Comparison of ENCODE assay signal across 17 cellular contexts in the genomic region with DNA sequence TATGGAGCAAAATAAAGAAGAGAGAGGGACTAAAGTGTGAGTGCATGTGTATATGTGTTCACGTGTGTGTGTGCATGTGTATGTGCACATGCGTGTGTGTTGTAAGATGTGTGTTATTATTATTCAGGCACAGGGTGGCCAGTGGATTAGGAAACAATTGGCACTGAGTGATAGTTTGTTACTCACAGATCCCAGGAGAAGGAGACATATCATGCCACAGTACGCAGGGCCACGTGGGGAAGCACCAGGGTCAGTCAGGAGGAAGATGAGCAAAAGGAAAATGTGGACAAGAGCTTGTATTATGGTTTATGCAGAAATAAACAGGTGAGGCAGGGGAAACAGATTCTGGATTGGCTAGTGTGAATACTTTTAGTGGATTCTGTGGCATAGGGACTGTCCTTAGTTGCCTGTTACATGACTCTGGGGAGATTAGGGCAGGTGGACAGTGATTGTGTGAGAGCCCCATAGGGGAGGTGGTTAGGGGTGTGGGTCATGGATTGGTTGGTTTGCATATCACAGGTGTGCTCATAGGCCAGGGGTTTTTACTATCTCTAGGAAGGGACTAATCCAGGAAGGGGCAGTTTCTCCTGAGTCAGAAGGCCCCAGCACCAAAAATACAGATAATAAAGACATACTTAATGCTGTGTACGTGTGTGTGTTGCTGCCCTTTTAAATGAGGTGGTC.
DNase-seq lines count a peak whose midpoint lies in the region; ATAC-seq, FAIRE-seq and TF ChIP-seq lines count a peak whose summit lies in the region.
"Had no signal": no experiment of that assay in that cellular context is flagged by ENCODE, and none has a peak within 500 bp of the region (broad histone marks: within the 10 kb centered on the region; RNA-seq: fewer than 3 reads in every experiment).

No MANE protein-coding gene starts in this region.

- H3K36me3 Mint-ChIP-seq in GM23338 (ENCODE audit: low read depth) (no peaks in the 10 kb centered on the region), astrocyte (ENCODE audit: low read depth, unreplicated experiment) (peaks cover 2% of the 10 kb centered on the region)
- H3K36me3 Mint-ChIP-seq in activated T-helper 1 cell treated with anti-CD3 and anti-CD28 coated beads, Interleukin-12 subunit alpha, Interleukin-12 subunit beta, Interleukin-2, Interleukin-4 antibody, amounts not matched to agents 30 ng/mL and 10 ng/mL and 1 ng/mL, durations not matched to agents 14 hours and 24 hours and 36 hours (ENCODE audit: low read depth) = no peaks in the 10 kb centered on the region
- H3K36me3 Mint-ChIP-seq: CD4-positive, alpha-beta memory T cell had no signal

- H3K4me3 Mint-ChIP-seq in GM23338 (no peak overlapping the region), astrocyte (ENCODE audit: unreplicated experiment) (no peak overlapping the region)
- H3K4me3 Mint-ChIP-seq in activated T-helper 1 cell treated with anti-CD3 and anti-CD28 coated beads, Interleukin-12 subunit alpha, Interleukin-12 subunit beta, Interleukin-2, Interleukin-4 antibody, amounts not matched to agents 30 ng/mL and 10 ng/mL and 1 ng/mL, durations not matched to agents 14 hours and 24 hours and 36 hours = no peak overlapping the region
- H3K4me3 Mint-ChIP-seq: B cell; CD4-positive, alpha-beta memory T cell had no signal

- H3F3A ChIP-seq in GM23338 (replicated peaks; ENCODE audit: low read depth) = no peaks in the 10 kb centered on the region

- 86 to 95% methylated on average over 4 to 5 of the region's 5 CpGs for WGBS in gastroesophageal sphincter (ENCODE audit: low coverage in 1 of 2), 2 donors
- 91 to 94% (median 91%) methylated on average over 5 of the region's 5 CpGs for WGBS in psoas muscle, 3 donors

- no peak overlapping the region for H3K9ac ChIP-seq in astrocyte (ENCODE audit: low read length)
- H3K9ac ChIP-seq: GM23248 had no signal

- ATAC-seq in GM23338 = peak; percentile 80
- ATAC-seq in gastroesophageal sphincter = peak; percentile 22
- peak in 3 of 4 donors; percentile 19 to 49 (median 48) for ATAC-seq in psoas muscle
- ATAC-seq: GM12878 had no signal

- no peak for TF ChIP-seq POLR2A in gastroesophageal sphincter (IDR thresholded peaks at IDR 0.05)

- H4K20me1 ChIP-seq in GM23338 (replicated peaks; ENCODE audit: insufficient read depth) (peaks cover 8% of the 10 kb centered on the region; the same call in 1 of the 2 replicates), astrocyte (ENCODE audit: insufficient read depth, low read length) (no peaks in the 10 kb centered on the region)

- H3K27ac ChIP-seq in GM23338 (ENCODE audit: low read depth) = no peak overlapping the region
- no peak overlapping the region for H3K27ac ChIP-seq in astrocyte (ENCODE audit: low read depth, low read length)
- H3K27ac ChIP-seq in gastroesophageal sphincter = no peak overlapping the region
- H3K27ac ChIP-seq in psoas muscle = no peak overlapping the region
- H3K27ac ChIP-seq: GM23248 had no signal

- no peak for FAIRE-seq in astrocyte (lab: Jason Lieb, UNC)
- FAIRE-seq: A204.1, GM12878, GM18507, HTR-8/SVneo had no signal

- no peaks in the 10 kb centered on the region for H3K9me2 ChIP-seq in GM23338 (ENCODE audit: insufficient read depth)

- H3K9me3 Mint-ChIP-seq in GM23338 (no peaks in the 10 kb centered on the region), astrocyte (ENCODE audit: unreplicated experiment) (no peaks in the 10 kb centered on the region)
- H3K9me3 Mint-ChIP-seq in activated T-helper 1 cell treated with anti-CD3 and anti-CD28 coated beads, Interleukin-12 subunit alpha, Interleukin-12 subunit beta, Interleukin-2, Interleukin-4 antibody, amounts not matched to agents 30 ng/mL and 10 ng/mL and 1 ng/mL, durations not matched to agents 14 hours and 24 hours and 36 hours = peaks cover 12% of the 10 kb centered on the region

- H2AFZ ChIP-seq in GM23338 (no peak overlapping the region), astrocyte (ENCODE audit: low read depth, low read length) (no peak overlapping the region)
- H2AFZ ChIP-seq: GM23248 had no signal

- intact Hi-C loops in psoas muscle (cut with DNase I) = no loop called here
- intact Hi-C loops in activated T-helper 1 cell treated with anti-CD3 and anti-CD28 coated beads, Interleukin-12 subunit alpha, Interleukin-12 subunit beta, Interleukin-2, Interleukin-4 antibody, amounts not matched to agents 30 ng/mL and 10 ng/mL and 1 ng/mL, durations not matched to agents 14 hours and 24 hours and 36 hours (cut with micrococcal nuclease) = no loop called here

- peaks cover 2% of the 10 kb centered on the region for H3K27me3 Mint-ChIP-seq in GM23338 (ENCODE audit: insufficient read depth, low read depth, poor library complexity)
- no peaks in the 10 kb centered on the region for H3K27me3 Mint-ChIP-seq in astrocyte (ENCODE audit: low read depth, unreplicated experiment)
- no peaks in the 10 kb centered on the region for H3K27me3 Mint-ChIP-seq in activated T-helper 1 cell treated with anti-CD3 and anti-CD28 coated beads, Interleukin-12 subunit alpha, Interleukin-12 subunit beta, Interleukin-2, Interleukin-4 antibody, amounts not matched to agents 30 ng/mL and 10 ng/mL and 1 ng/mL, durations not matched to agents 14 hours and 24 hours and 36 hours (ENCODE audit: insufficient read depth)
- H3K27me3 Mint-ChIP-seq: B cell; CD4-positive, alpha-beta memory T cell had no signal

- H3K4me3 ChIP-seq in GM23338 = no peak overlapping the region
- H3K4me3 ChIP-seq in astrocyte (ENCODE audit: insufficient read depth, low read depth, low read length) = no peak overlapping the region
- H3K4me3 ChIP-seq in gastroesophageal sphincter = no peak overlapping the region
- H3K4me3 ChIP-seq in psoas muscle = no peak overlapping the region
- H3K4me3 ChIP-seq: GM12878, GM23248 had no signal

- TF ChIP-seq EP300 in gastroesophageal sphincter (IDR thresholded peaks at IDR 0.05) = no peak

- no peaks in the 10 kb centered on the region for H3K36me3 ChIP-seq in GM23338 (ENCODE audit: insufficient read depth)
- no peaks in the 10 kb centered on the region for H3K36me3 ChIP-seq in astrocyte (ENCODE audit: insufficient read depth, low read length)
- H3K36me3 ChIP-seq in gastroesophageal sphincter = no peaks in the 10 kb centered on the region
- no peaks in the 10 kb centered on the region for H3K36me3 ChIP-seq in psoas muscle (ENCODE audit: insufficient read depth in 1 of 2, low read depth in 1 of 2)

- H3K9me3 ChIP-seq in astrocyte (ENCODE audit: insufficient read depth, low read depth, low read length) (no peaks in the 10 kb centered on the region), gastroesophageal sphincter (no peaks in the 10 kb centered on the region), psoas muscle (no peaks in the 10 kb centered on the region)

- H3K4me1 Mint-ChIP-seq in GM23338 = peaks cover 65% of the 10 kb centered on the region
- peaks cover 26% of the 10 kb centered on the region for H3K4me1 Mint-ChIP-seq in astrocyte (ENCODE audit: low read depth, unreplicated experiment)
- H3K4me1 Mint-ChIP-seq in activated T-helper 1 cell treated with anti-CD3 and anti-CD28 coated beads, Interleukin-12 subunit alpha, Interleukin-12 subunit beta, Interleukin-2, Interleukin-4 antibody, amounts not matched to agents 30 ng/mL and 10 ng/mL and 1 ng/mL, durations not matched to agents 14 hours and 24 hours and 36 hours (ENCODE audit: low read depth) = no peaks in the 10 kb centered on the region
- H3K4me1 Mint-ChIP-seq: B cell; CD4-positive, alpha-beta memory T cell had no signal

- DNase-seq in GM23338 (ENCODE audit: low spot score) (no peak), astrocyte (ENCODE audit: low read depth) (no peak), psoas muscle (peak; percentile 46 to 54), anterior cingulate cortex (lab: John Stamatoyannopoulos, UW) (no peak), NCI-H1105 (lab: John Stamatoyannopoulos, UW) (no peak)
- DNase-seq in activated T-helper 1 cell treated with anti-CD3 and anti-CD28 coated beads, Interleukin-12 subunit alpha, Interleukin-12 subunit beta, Interleukin-2, Interleukin-4 antibody, amounts not matched to agents 30 ng/mL and 10 ng/mL and 1 ng/mL, durations not matched to agents 14 hours and 24 hours and 36 hours (ENCODE audit: low spot score) = no peak
- DNase-seq: C1 segment of cervical spinal cord; CD4-positive, alpha-beta memory T cell; DMS79; GM23248; H7 had no signal

- H3K4me1 ChIP-seq in GM23338 (ENCODE audit: insufficient read depth) (peaks cover 23% of the 10 kb centered on the region), astrocyte (ENCODE audit: insufficient read depth, low read length) (peaks cover 14% of the 10 kb centered on the region), gastroesophageal sphincter (peaks cover 0 to 5% (median 3%) of the 10 kb centered on the region in 3 donors), psoas muscle (peaks cover 4% of the 10 kb centered on the region)

- H3K4me2 ChIP-seq in GM23338 (no peak overlapping the region), astrocyte (ENCODE audit: low read length) (no peak overlapping the region)

- H3K27me3 ChIP-seq in GM23338 (ENCODE audit: insufficient read depth) = no peaks in the 10 kb centered on the region
- H3K27me3 ChIP-seq in astrocyte (ENCODE audit: insufficient read depth, low read length) = no peaks in the 10 kb centered on the region
- no peaks in the 10 kb centered on the region for H3K27me3 ChIP-seq in gastroesophageal sphincter
- H3K27me3 ChIP-seq in psoas muscle (ENCODE audit: insufficient read depth in 3 of 3, low read length in 2 of 3) = no peaks in the 10 kb centered on the region

- H3K79me2 ChIP-seq in GM23338 (replicated peaks; ENCODE audit: insufficient read depth) = peaks cover 63% of the 10 kb centered on the region
- H3K79me2 ChIP-seq in astrocyte (ENCODE audit: insufficient read depth, low read length) = peaks cover 7% of the 10 kb centered on the region

- TF ChIP-seq CTCF in GM23338 (conservative IDR thresholded peaks at IDR 0.05; ENCODE audit: low read depth in 2 of 2) = no peak
- no peak for TF ChIP-seq CTCF in astrocyte (IDR thresholded peaks at IDR 0.05; ENCODE audit: insufficient read depth, low read depth, low read length)
- TF ChIP-seq CTCF in gastroesophageal sphincter (IDR thresholded peaks at IDR 0.05) = no peak
- TF ChIP-seq CTCF in psoas muscle (IDR thresholded peaks at IDR 0.05) = no peak

- H3K27ac Mint-ChIP-seq in GM23338 (0 out of 2 replicates have a peak overlapping the region, but pooled peaks have one; percentile 0), astrocyte (ENCODE audit: unreplicated experiment) (peak overlapping the region; percentile 68)
- H3K27ac Mint-ChIP-seq in activated T-helper 1 cell treated with anti-CD3 and anti-CD28 coated beads, Interleukin-12 subunit alpha, Interleukin-12 subunit beta, Interleukin-2, Interleukin-4 antibody, amounts not matched to agents 30 ng/mL and 10 ng/mL and 1 ng/mL, durations not matched to agents 14 hours and 24 hours and 36 hours = no peak overlapping the region
- H3K27ac Mint-ChIP-seq: B cell; CD4-positive, alpha-beta memory T cell had no signal

TF ChIP-seq in GM23338, 12 proteins besides CTCF, POLR2A, EP300 and RAD21 (continues in another document):
- no peak for TF ChIP-seq ZNF114 (CRISPR knock-in tag; IDR thresholded peaks at IDR 0.05)

Comparison
In these comparisons a context has a peak if more than half of its experiments do, and no peak if none do; other contexts are left out.
1. ATAC-seq: peak in every context shown above with its lines; median percentile 80 in GM23338; 48 in psoas muscle; 22 in gastroesophageal sphincter.
2. DNase-seq: peak in psoas muscle (2 of 2); none in GM23338 (single experiment), astrocyte (single experiment), anterior cingulate cortex (0 of 58), NCI-H1105 (single experiment) and activated T-helper 1 cell treated with anti-CD3 and anti-CD28 coated beads, Interleukin-12 subunit alpha, Interleukin-12 subunit beta, Interleukin-2, Interleukin-4 antibody, amounts not matched to agents 30 ng/mL and 10 ng/mL and 1 ng/mL, durations not matched to agents 14 hours and 24 hours and 36 hours (single experiment).